ENCODE assay signal across 24 cellular contexts in genomic region chr4:33395731-33396485, GRCh38.
"Had no signal": no experiment of that assay in that cellular context is flagged by ENCODE, and none has a peak within 500 bp of the region (broad histone marks: within the 10 kb centered on the region; RNA-seq: fewer than 3 reads in every experiment).

No MANE protein-coding gene starts in this region.

- DNase-seq: activated B cell treated with CpG ODN at 0.5 μM for 24 hours; activated CD4-positive, alpha-beta memory T cell treated with anti-CD3 and anti-CD28 coated beads, Interleukin-2, amount 10 ng/mL, durations not matched to agents 7 days and 5 days; activated CD4-positive, alpha-beta T cell treated with anti-CD3 and anti-CD28 coated beads, Interleukin-2, amount 50 U/mL, for 1 hour; activated gamma-delta T cell; activated naive CD4-positive, alpha-beta T cell treated with anti-CD3 and anti-CD28 coated beads for 36 hours; activated naive CD8-positive, alpha-beta T cell treated with anti-CD3 and anti-CD28 coated beads for 36 hours; activated T-cell treated with anti-CD3 and anti-CD28 coated beads for 4 hours; activated T-cell treated with anti-CD3 and anti-CD28 coated beads, Interleukin-2, amount 50 U/mL, for 48 hours; anterior cingulate cortex; NCI-H1092; NCI-H1930; NCI-H526 treated with DMSO at 0.1 percent for 48 hours; NK-92 treated with Interleukin-12 subunit alpha and Interleukin-12 subunit beta, amount 100 ng/mL, for 24 hours; OCI-M1; RPMI8226; T-cell; T-helper 2 cell; T1000 had no signal

- H3K27ac ChIP-seq: cardiac muscle cell, KMS-11, SK-N-MC had no signal

- H3K36me3 ChIP-seq: cardiac muscle cell had no signal

- H3K4me2 ChIP-seq: KMS-11 had no signal

- H3K4me3 ChIP-seq: cardiac muscle cell, SK-N-MC had no signal

- H3K9ac ChIP-seq: KMS-11 had no signal

- ATAC-seq: activated T-helper 17 cell treated with anti-CD3 and anti-CD28 coated beads, Interleukin-2, amount 50 U/mL, for 72 hours; Panc1; Right ventricle myocardium inferior; T-cell had no signal

- H3K27me3 ChIP-seq: cardiac muscle cell had no signal
